10 cellular contexts compared by ENCODE assay signal in genomic region chr17:78935419-78936323, GRCh38. TPM values are rescaled to one million over a fixed set of nuclear protein-coding genes. Genes with fewer than 3 reads are reported as not detected.
A peak's percentile ranks its signal among the peaks of the same experiment; 100 is the strongest.
DNase-seq lines count a peak whose midpoint lies in the region; ATAC-seq, FAIRE-seq and TF ChIP-seq lines count a peak whose summit lies in the region.
"Had no signal": no experiment of that assay in that cellular context is flagged by ENCODE, and none has a peak within 500 bp of the region (broad histone marks: within the 10 kb centered on the region; RNA-seq: fewer than 3 reads in every experiment).

No MANE protein-coding gene starts in this region.

- H3K27me3 Mint-ChIP-seq in mesothelial cell of epicardium (ENCODE audit: low read depth): no peaks in the 10 kb centered on the region
- H3K27me3 Mint-ChIP-seq: CD4-positive, alpha-beta memory T cell had no signal

- intact Hi-C loops in Right ventricle myocardium inferior (cut with DNase I): no loop called here
- intact Hi-C loops in cardiac septum (cut with DNase I): no loop called here
- intact Hi-C loops in vagina (cut with DNase I): no loop called here

- FAIRE-seq in bronchial epithelial cell (lab: Jason Lieb, UNC) (no peak), GM19239 (lab: Jason Lieb, UNC) (no peak)

- peak overlapping the region; percentile 93 for H3K27ac Mint-ChIP-seq in mesothelial cell of epicardium

- no peak for TF ChIP-seq POLR2A in vagina (IDR thresholded peaks at IDR 0.05)

- H3K4me1 ChIP-seq in vagina: peaks cover 38% of the 10 kb centered on the region

- H3K9me3 ChIP-seq in vagina: no peaks in the 10 kb centered on the region

- no peaks in the 10 kb centered on the region for H3K9me3 Mint-ChIP-seq in mesothelial cell of epicardium
- H3K9me3 Mint-ChIP-seq: CD4-positive, alpha-beta memory T cell; central memory CD8-positive, alpha-beta T cell had no signal

- peak; percentile 29 for ATAC-seq in Right ventricle myocardium inferior

- DNase-seq in Right ventricle myocardium inferior (ENCODE audit: missing footprints) (no peak), cardiac septum (ENCODE audit: low spot score) (no peak), bronchial epithelial cell (ENCODE audit: low read depth) (peak; percentile 18), mesothelial cell of epicardium (ENCODE audit: low spot score in 2 of 2, unreplicated experiment in 2 of 2) (peak; percentile 48 to 62), vagina (ENCODE audit: extremely low spot score in 2 of 2) (peak in 1 of 2 donors; percentile 96), GM19239 (ENCODE audit: insufficient read length, low spot score) (no peak)
- DNase-seq in stimulated activated CD4-positive, alpha-beta T cell treated with anti-CD3 and anti-CD28 coated beads, Interleukin-4, amount 100 ng/mL, for 4 hours: no peak
- DNase-seq in stimulated activated CD4-positive, alpha-beta T cell treated with anti-CD3 and anti-CD28 coated beads, Interleukin-2, amount 100 ng/mL, for 24 hours: no peak
- DNase-seq: CD4-positive, alpha-beta memory T cell had no signal

- peaks cover 35% of the 10 kb centered on the region for H3K4me1 Mint-ChIP-seq in mesothelial cell of epicardium

- no peak overlapping the region for H3K4me3 Mint-ChIP-seq in mesothelial cell of epicardium
- H3K4me3 Mint-ChIP-seq: CD4-positive, alpha-beta memory T cell; central memory CD8-positive, alpha-beta T cell had no signal

- H3K36me3 Mint-ChIP-seq in mesothelial cell of epicardium: no peaks in the 10 kb centered on the region
- H3K36me3 Mint-ChIP-seq: CD4-positive, alpha-beta memory T cell had no signal

- H3K4me3 ChIP-seq in bronchial epithelial cell (ENCODE audit: low read depth, low read length) (no peak overlapping the region), vagina (no peak overlapping the region)

- TF ChIP-seq CTCF in bronchial epithelial cell (IDR thresholded peaks at IDR 0.05; ENCODE audit: insufficient read depth, low read length, severe bottlenecking): no peak
- no peak for TF ChIP-seq CTCF in mesothelial cell of epicardium (IDR thresholded peaks at IDR 0.05; ENCODE audit: unreplicated experiment)
- TF ChIP-seq CTCF in vagina (IDR thresholded peaks at IDR 0.05): no peak

- peak overlapping the region; percentile 98 for H3K27ac ChIP-seq in vagina

- H3K27me3 ChIP-seq in bronchial epithelial cell (ENCODE audit: control insufficient read depth, insufficient read depth, low read length) (no peaks in the 10 kb centered on the region), vagina (no peaks in the 10 kb centered on the region)

- H3K36me3 ChIP-seq in bronchial epithelial cell (ENCODE audit: control insufficient read depth, insufficient read depth, low read length) (no peaks in the 10 kb centered on the region), vagina (no peaks in the 10 kb centered on the region)

RNA-seq across cellular contexts. Expression of gene TIMP2, which starts 10.5 kb away (rescaled TPM):
- 138 TPM for total RNA-seq in Right ventricle myocardium inferior
- total RNA-seq in cardiac septum: 95.5 TPM
- total RNA-seq in bronchial epithelial cell: 2.1 and 2.2 TPM in 2 replicates
- 106 to 109 TPM (median 106 TPM) in 3 replicates for total RNA-seq in mesothelial cell of epicardium
- 181 TPM for total RNA-seq in vagina

RNA-seq across cellular contexts. Expression of gene CEP295NL, which starts 32.7 kb away (rescaled TPM):
- total RNA-seq in Right ventricle myocardium inferior (0.60 TPM), cardiac septum (1.6 TPM), bronchial epithelial cell (0.13 and 0.26 TPM in 2 replicates), mesothelial cell of epicardium (3.2 to 4.2 TPM (median 3.8 TPM) in 3 replicates), vagina (7.9 TPM)

RNA-seq across cellular contexts. Expression of gene LGALS3BP, which starts 44.1 kb away (rescaled TPM):
- total RNA-seq in Right ventricle myocardium inferior (611 TPM), cardiac septum (312 TPM), bronchial epithelial cell (116 and 118 TPM in 2 replicates), mesothelial cell of epicardium (373 to 393 TPM (median 375 TPM) in 3 replicates), vagina (488 TPM)

Comparison
In these comparisons a context has a peak if more than half of its experiments do, and no peak if none do; other contexts are left out.
1. DNase-seq: peak in bronchial epithelial cell (single experiment) and mesothelial cell of epicardium (2 of 2); none in Right ventricle myocardium inferior (single experiment), cardiac septum (single experiment), stimulated activated CD4-positive, alpha-beta T cell treated with anti-CD3 and anti-CD28 coated beads, Interleukin-4, amount 100 ng/mL, for 4 hours (0 of 2), stimulated activated CD4-positive, alpha-beta T cell treated with anti-CD3 and anti-CD28 coated beads, Interleukin-2, amount 100 ng/mL, for 24 hours (0 of 2) and GM19239 (single experiment).
2. RNA of gene TIMP2, which starts 10.5 kb away (total RNA-seq): 181 TPM in vagina (single experiment), 138 TPM in Right ventricle myocardium inferior (single experiment), 106 to 109 TPM in mesothelial cell of epicardium and 95.5 TPM in cardiac septum (single experiment); 2.1 to 2.2 TPM in bronchial epithelial cell; every median in the first group is over 10 times any median in the second.